ENCODE assay signal across 26 cellular contexts in the genomic region with DNA sequence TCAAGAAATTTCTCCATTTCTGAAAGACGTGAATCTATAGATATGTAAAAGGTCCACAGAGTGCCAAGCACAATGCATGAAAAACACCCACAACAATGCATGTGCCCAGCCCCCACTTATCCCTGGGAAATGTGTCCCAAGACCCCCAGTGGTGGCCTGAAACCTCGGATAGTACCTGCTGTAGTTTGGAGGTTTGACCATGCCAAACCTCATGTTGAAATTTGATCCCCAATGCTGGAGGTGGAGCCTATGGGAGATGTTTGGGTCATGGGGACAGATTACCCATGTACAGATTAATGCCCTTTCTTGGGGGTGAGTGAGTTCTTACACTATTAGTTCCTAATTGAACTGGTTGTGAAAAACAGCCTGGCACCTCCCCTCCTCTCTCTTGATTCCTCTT. TPM values are rescaled to one million over a fixed set of nuclear protein-coding genes. Genes with fewer than 3 reads are reported as not detected.
"Had no signal": no experiment of that assay in that cellular context is flagged by ENCODE, and none has a peak within 500 bp of the region (broad histone marks: within the 10 kb centered on the region; RNA-seq: fewer than 3 reads in every experiment).

No MANE protein-coding gene starts in this region.

- DNase-seq: activated CD4-positive, alpha-beta T cell treated with anti-CD3 and anti-CD28 coated beads for 4 hours; activated CD8-positive, alpha-beta memory T cell treated with anti-CD3 and anti-CD28 coated beads, Interleukin-2, amount 50 U/mL, for 4 hours; activated CD8-positive, alpha-beta T cell treated with anti-CD3 and anti-CD28 coated beads for 36 hours; activated gamma-delta T cell treated with Interleukin-2 at 50 U/mL for 16 hours; activated naive CD4-positive, alpha-beta T cell treated with anti-CD3 and anti-CD28 coated beads, Interleukin-2, amount 10 ng/mL, durations not matched to agents 7 days and 5 days; activated naive CD8-positive, alpha-beta T cell treated with anti-CD3 and anti-CD28 coated beads for 36 hours; activated T-cell treated with anti-CD3 and anti-CD28 coated beads, Interleukin-2, amount 50 U/mL, for 72 hours; anterior cingulate cortex; MG63; MV-4-11; NCI-H1092 treated with DMSO at 0.1 percent for 48 hours; NCI-H1417 treated with DMSO at 0.1 percent for 48 hours; NCI-H1694; NCI-H2029; NCI-H345; NCI-H510A; NCI-H526 treated with DMSO at 0.1 percent for 48 hours; NK-92 treated with Interleukin-12 subunit alpha and Interleukin-12 subunit beta, amount 100 ng/mL, for 24 hours; Right ventricle myocardium superior; SJCRH30; SK-N-SH; T-helper 1 cell; WERI-Rb-1 had no signal

- ATAC-seq: activated CD4-positive, CD25-positive, alpha-beta regulatory T cell treated with anti-CD3 and anti-CD28 coated beads, Interleukin-2, amount 50 U/mL, for 24 hours; activated CD8-positive, alpha-beta T cell treated with anti-CD3 and anti-CD28 coated beads for 36 hours; activated T-cell treated with anti-CD3 and anti-CD28 coated beads, Interleukin-2, amount 50 U/mL, for 72 hours had no signal

- H3K27ac Mint-ChIP-seq: activated CD8-positive, alpha-beta T cell treated with anti-CD3 and anti-CD28 coated beads for 36 hours; activated naive CD4-positive, alpha-beta T cell treated with anti-CD3 and anti-CD28 coated beads, Interleukin-2, amount 10 ng/mL, durations not matched to agents 7 days and 5 days; activated T-cell treated with anti-CD3 and anti-CD28 coated beads, Interleukin-2, amount 50 U/mL, for 72 hours; activated T-helper 2 cell treated with anti-CD3 and anti-CD28 coated beads, Interferon-gamma antibody, Interleukin-2, Interleukin-4, amounts not matched to agents 10 μg/mL and 5 μg/mL and 100 μg/mL, durations not matched to agents 14 hours and 24 hours and 36 hours had no signal

- H3K36me3 Mint-ChIP-seq: activated naive CD4-positive, alpha-beta T cell treated with anti-CD3 and anti-CD28 coated beads, Interleukin-2, amount 10 ng/mL, durations not matched to agents 7 days and 5 days had no signal

- H3K4me3 ChIP-seq: MG63, SJCRH30 had no signal

- H3K4me2 ChIP-seq: KMS-11, SK-N-SH had no signal

- H3K27ac ChIP-seq: KMS-11, SJCRH30, WERI-Rb-1 had no signal

- H3K36me3 ChIP-seq: MG63, SJCRH30, WERI-Rb-1 had no signal

- H3K4me3 Mint-ChIP-seq: activated CD8-positive, alpha-beta T cell treated with anti-CD3 and anti-CD28 coated beads for 36 hours; activated naive CD4-positive, alpha-beta T cell treated with anti-CD3 and anti-CD28 coated beads, Interleukin-2, amount 10 ng/mL, durations not matched to agents 7 days and 5 days; activated naive CD8-positive, alpha-beta T cell treated with anti-CD3 and anti-CD28 coated beads for 36 hours; activated T-cell treated with anti-CD3 and anti-CD28 coated beads, Interleukin-2, amount 50 U/mL, for 72 hours had no signal

- H3K9ac ChIP-seq: KMS-11, SK-N-SH had no signal

- H3K9me2 ChIP-seq: SK-N-SH had no signal

- H3K9me3 Mint-ChIP-seq: activated CD8-positive, alpha-beta T cell treated with anti-CD3 and anti-CD28 coated beads for 36 hours; activated naive CD4-positive, alpha-beta T cell treated with anti-CD3 and anti-CD28 coated beads, Interleukin-2, amount 10 ng/mL, durations not matched to agents 7 days and 5 days; activated naive CD8-positive, alpha-beta T cell treated with anti-CD3 and anti-CD28 coated beads for 36 hours; activated T-cell treated with anti-CD3 and anti-CD28 coated beads, Interleukin-2, amount 50 U/mL, for 72 hours; activated T-helper 2 cell treated with anti-CD3 and anti-CD28 coated beads, Interferon-gamma antibody, Interleukin-2, Interleukin-4, amounts not matched to agents 10 μg/mL and 5 μg/mL and 100 μg/mL, durations not matched to agents 14 hours and 24 hours and 36 hours had no signal

- H3K27me3 ChIP-seq: MG63, SJCRH30 had no signal

- H3K9me3 ChIP-seq: MG63, SK-N-SH had no signal

RNA-seq across cellular contexts. Expression of a gene that starts 21.4 kb away (rescaled TPM):
- total RNA-seq: activated CD8-positive, alpha-beta T cell treated with anti-CD3 and anti-CD28 coated beads for 36 hours; activated naive CD8-positive, alpha-beta T cell treated with anti-CD3 and anti-CD28 coated beads for 36 hours; activated T-helper 2 cell treated with anti-CD3 and anti-CD28 coated beads, Interferon-gamma antibody, Interleukin-2, Interleukin-4, amounts not matched to agents 10 μg/mL and 5 μg/mL and 100 μg/mL, durations not matched to agents 14 hours and 24 hours and 36 hours had no signal
